ENCODE assay signal across 29 cellular contexts in the genomic region with DNA sequence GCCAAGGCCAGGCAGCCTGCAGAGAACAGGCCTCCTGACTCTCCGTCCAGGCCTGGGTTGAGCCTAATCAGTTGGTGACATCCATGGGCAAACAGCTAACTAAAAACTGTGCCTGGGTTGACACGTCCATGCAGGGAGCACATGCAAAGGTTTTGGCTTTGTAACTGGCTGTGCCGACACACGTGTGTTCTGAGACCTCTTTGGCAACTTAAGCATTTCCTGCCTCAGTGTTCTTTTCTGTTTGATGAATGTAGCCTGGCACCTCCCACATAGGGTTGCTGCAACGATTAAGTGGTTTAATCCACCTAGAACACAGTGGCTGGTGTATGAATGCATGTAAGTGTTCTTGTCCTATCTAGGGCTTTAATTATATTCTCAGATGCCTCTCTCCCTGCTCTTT. TPM values are rescaled to one million over a fixed set of nuclear protein-coding genes. Genes with fewer than 3 reads are reported as not detected.
"Had no signal": no experiment of that assay in that cellular context is flagged by ENCODE, and none has a peak within 500 bp of the region (broad histone marks: within the 10 kb centered on the region; RNA-seq: fewer than 3 reads in every experiment).

No MANE protein-coding gene starts in this region.

- DNase-seq: activated CD4-positive, alpha-beta memory T cell treated with anti-CD3 and anti-CD28 coated beads, Interleukin-2, amount 10 ng/mL, durations not matched to agents 7 days and 5 days; activated CD4-positive, alpha-beta T cell treated with anti-CD3 and anti-CD28 coated beads for 1 hour; activated CD4-positive, alpha-beta T cell treated with anti-CD3 and anti-CD28 coated beads for 4 hours; activated CD4-positive, alpha-beta T cell treated with anti-CD3 and anti-CD28 coated beads, Interleukin-2, amount 10 ng/mL, durations not matched to agents 7 days and 5 days; activated CD4-positive, alpha-beta T cell treated with anti-CD3 and anti-CD28 coated beads, Interleukin-2, amount 50 U/mL, for 4 hours; activated CD8-positive, alpha-beta memory T cell treated with anti-CD3 and anti-CD28 coated beads, Interleukin-2, amount 50 U/mL, for 48 hours; activated effector memory CD4-positive, alpha-beta T cell treated with Interleukin-2 at 50 U/mL for 16 hours; activated gamma-delta T cell treated with Interleukin-2 at 50 U/mL for 16 hours; activated naive CD4-positive, alpha-beta T cell treated with anti-CD3 and anti-CD28 coated beads, Interleukin-2, amount 50 U/mL, for 16 hours; activated naive CD4-positive, alpha-beta T cell treated with Interleukin-2 at 50 U/mL for 16 hours; activated T-cell treated with anti-CD3 and anti-CD28 coated beads for 4 hours; activated T-cell treated with anti-CD3 and anti-CD28 coated beads, Interleukin-2, amount 50 U/mL, for 24 hours; amygdala; aorta; central memory CD4-positive, alpha-beta T cell; cerebellar nuclear complex; colonic mucosa; effector CD8-positive, alpha-beta T cell; foreskin fibroblast; head of caudate nucleus; hippocampal formation; T-helper 2 cell had no signal

- H3K36me3 ChIP-seq: breast epithelium, cardiac muscle cell, colonic mucosa had no signal

- ATAC-seq: activated T-helper 17 cell treated with anti-CD3 and anti-CD28 coated beads, Interleukin-2, amount 50 U/mL, for 72 hours; WTC11 had no signal

- H3K4me3 ChIP-seq: breast epithelium, cardiac muscle cell, colonic mucosa had no signal

- H3K4me1 ChIP-seq: breast epithelium, colonic mucosa had no signal

- H3K27ac ChIP-seq: breast epithelium, cardiac muscle cell, colonic mucosa, epithelial cell of prostate, VCaP had no signal

- H3K9me3 ChIP-seq: breast epithelium, colonic mucosa had no signal

- H3K27me3 ChIP-seq: breast epithelium, cardiac muscle cell, colonic mucosa had no signal

RNA-seq across cellular contexts. Expression of gene BCO1, which starts 3.2 kb away (rescaled TPM):
- total RNA-seq: activated CD4-positive, alpha-beta memory T cell treated with anti-CD3 and anti-CD28 coated beads, Interleukin-2, amount 10 ng/mL, durations not matched to agents 7 days and 5 days; activated CD4-positive, alpha-beta T cell treated with anti-CD3 and anti-CD28 coated beads, Interleukin-2, amount 10 ng/mL, durations not matched to agents 7 days and 5 days; activated T-helper 17 cell treated with anti-CD3 and anti-CD28 coated beads, Interleukin-2, amount 50 U/mL, for 72 hours; aorta; cardiac muscle cell; endothelial cell of umbilical vein had no signal
- polyA plus RNA-seq: cardiac muscle cell, endothelial cell of umbilical vein had no signal
